ENCODE assay signal across 1 cellular context in genomic region chr9:89549031-89549644, GRCh38.
TF ChIP-seq lines count a peak whose summit lies in the region.

No MANE protein-coding gene starts in this region.

TF ChIP-seq in K562, 482 proteins besides CTCF, POLR2A, EP300 and RAD21 (continued from another document):
- TF ChIP-seq ZBTB49 (CRISPR knock-in tag; IDR thresholded peaks at IDR 0.05; ENCODE audit: borderline replicate concordance) = no peak
- TF ChIP-seq MYNN (IDR thresholded peaks at IDR 0.05) = no peak
- TF ChIP-seq MYNN (CRISPR knock-in tag; IDR thresholded peaks at IDR 0.05) = no peak
- TF ChIP-seq NR2C2 (CRISPR knock-in tag; IDR thresholded peaks at IDR 0.05) = no peak
- no peak for TF ChIP-seq NR2C2 (tag; IDR thresholded peaks at IDR 0.05)
- 0 out of 2 replicates have a peak, but pooled peaks have one; percentile 16 for TF ChIP-seq KLF16 (IDR thresholded peaks at IDR 0.05)
- TF ChIP-seq ZFP36 (IDR thresholded peaks at IDR 0.05; ENCODE audit: low read depth, low read length, partially characterized antibody) = no peak
- peak; percentile 83 for TF ChIP-seq SPI1 (IDR thresholded peaks at IDR 0.05; ENCODE audit: borderline replicate concordance, low read depth, low read length)
- no peak for TF ChIP-seq CBX1 (IDR thresholded peaks at IDR 0.05; ENCODE audit: low read depth)
- TF ChIP-seq KAT7 (CRISPR knock-in tag; IDR thresholded peaks at IDR 0.05; ENCODE audit: borderline replicate concordance) = no peak
- no peak for TF ChIP-seq TAF9B (IDR thresholded peaks at IDR 0.05; ENCODE audit: partially characterized antibody)
- peak; percentile 84 for TF ChIP-seq TFAP4 (CRISPR knock-in tag; IDR thresholded peaks at IDR 0.05; ENCODE audit: borderline replicate concordance)
- no peak for TF ChIP-seq EWSR1 (IDR thresholded peaks at IDR 0.05; ENCODE audit: borderline replicate concordance, low read depth, partially characterized antibody)
- no peak for TF ChIP-seq PTRF (tag; IDR thresholded peaks at IDR 0.05)
- no peak for TF ChIP-seq KHSRP (IDR thresholded peaks at IDR 0.05)
- no peak for TF ChIP-seq ZNF583 (CRISPR knock-in tag; IDR thresholded peaks at IDR 0.05)
- no peak for TF ChIP-seq MITF (IDR thresholded peaks at IDR 0.05)
- no peak for TF ChIP-seq ZNF253 (CRISPR knock-in tag; conservative IDR thresholded peaks at IDR 0.05)
- no peak for TF ChIP-seq ZNF507 (tag; conservative IDR thresholded peaks at IDR 0.05)
- no peak for TF ChIP-seq SIRT6 (IDR thresholded peaks at IDR 0.05; ENCODE audit: low read depth, low read length)
- peak; percentile 33; the same call in 1 of the 2 replicates for TF ChIP-seq SMC3 (conservative IDR thresholded peaks at IDR 0.05; ENCODE audit: insufficient read depth, low read depth, low read length)
- TF ChIP-seq BRD9 (IDR thresholded peaks at IDR 0.05; ENCODE audit: low read depth, partially characterized antibody) = no peak
- no peak for TF ChIP-seq ZZZ3 (IDR thresholded peaks at IDR 0.05)
- no peak for TF ChIP-seq DIDO1 (tag; IDR thresholded peaks at IDR 0.05; ENCODE audit: low read depth)
- TF ChIP-seq IRF9 (tag; IDR thresholded peaks at IDR 0.05) = no peak
- TF ChIP-seq THRA (IDR thresholded peaks at IDR 0.05) = no peak
- no peak for TF ChIP-seq PBX2 (CRISPR knock-in tag; IDR thresholded peaks at IDR 0.05; ENCODE audit: low read depth)
- TF ChIP-seq PBX2 (tag; conservative IDR thresholded peaks at IDR 0.05; ENCODE audit: low read depth) = no peak
- no peak for TF ChIP-seq DACH1 (IDR thresholded peaks at IDR 0.05; ENCODE audit: partially characterized antibody)
- TF ChIP-seq BCL6 (CRISPR knock-in tag; IDR thresholded peaks at IDR 0.05) = no peak
- no peak for TF ChIP-seq JUND (IDR thresholded peaks at IDR 0.05; ENCODE audit: borderline replicate concordance, low read depth, low read length)
- no peak for TF ChIP-seq JUND (tag; IDR thresholded peaks at IDR 0.05; ENCODE audit: borderline replicate concordance, low read depth, low read length)
- no peak for TF ChIP-seq KDM4B (IDR thresholded peaks at IDR 0.05; ENCODE audit: borderline replicate concordance in 2 of 2, low read depth in 1 of 2)
- TF ChIP-seq HNRNPLL (IDR thresholded peaks at IDR 0.05; ENCODE audit: low read depth, low read length, poor library complexity, severe bottlenecking) = no peak
- TF ChIP-seq AFF4 (CRISPR knock-in tag; IDR thresholded peaks at IDR 0.05) = no peak
- TF ChIP-seq RBM14 (IDR thresholded peaks at IDR 0.05; ENCODE audit: borderline replicate concordance, insufficient read depth, low read depth, low read length) = no peak
- TF ChIP-seq ZNF133 (CRISPR knock-in tag; IDR thresholded peaks at IDR 0.05) = no peak
- no peak for TF ChIP-seq GTF2F1 (IDR thresholded peaks at IDR 0.05; ENCODE audit: low read depth, low read length)
- TF ChIP-seq ZNF263 (CRISPR knock-in tag; IDR thresholded peaks at IDR 0.05; ENCODE audit: borderline replicate concordance) = no peak
- no peak for TF ChIP-seq POLR2AphosphoS2 (IDR thresholded peaks at IDR 0.05; ENCODE audit: low read length)
- no peak for TF ChIP-seq ZBTB33 (CRISPR knock-in tag; IDR thresholded peaks at IDR 0.05)
TF ChIP-seq in K562: peak in this region for 5.
